1 cellular context compared by ENCODE assay signal in genomic region chr11:59753650-59754493, GRCh38.
TF ChIP-seq lines count a peak whose summit lies in the region.

No MANE protein-coding gene starts in this region.

TF ChIP-seq in HepG2, 621 proteins besides CTCF, POLR2A, EP300 and RAD21 (continued from another document and continues in another):
- TF ChIP-seq ZNF142 (CRISPR knock-in tag; IDR thresholded peaks at IDR 0.05), result peak; percentile 41; the same call in 1 of the 2 replicates
- 0 out of 2 replicates have a peak, but pooled peaks have one; percentile 35 for TF ChIP-seq SMAD3 (CRISPR knock-in tag; IDR thresholded peaks at IDR 0.05)
- TF ChIP-seq ZNF101 (CRISPR knock-in tag; IDR thresholded peaks at IDR 0.05; ENCODE audit: borderline replicate concordance, low read depth), result 0 out of 2 replicates have a peak, but pooled peaks have one; percentile 19
- peak; percentile 64; the same call in 1 of the 2 replicates for TF ChIP-seq KMT2A (CRISPR knock-in tag; IDR thresholded peaks at IDR 0.05)
- TF ChIP-seq IKZF5 (CRISPR knock-in tag; IDR thresholded peaks at IDR 0.05), result peak; percentile 30; the same call in 1 of the 2 replicates
- no peak; the same call in 1 of the 2 replicates for TF ChIP-seq PRDM15 (CRISPR knock-in tag; IDR thresholded peaks at IDR 0.05)
- no peak for TF ChIP-seq PRMT3 (CRISPR knock-in tag; IDR thresholded peaks at IDR 0.05; ENCODE audit: borderline replicate concordance, low read depth)
- TF ChIP-seq ZNF670 (CRISPR knock-in tag; IDR thresholded peaks at IDR 0.05; ENCODE audit: borderline replicate concordance), result 0 out of 2 replicates have a peak, but pooled peaks have one; percentile 14
- peak; percentile 37; the same call in 1 of the 2 replicates for TF ChIP-seq HNF4A (CRISPR knock-in tag; IDR thresholded peaks at IDR 0.05)
- peak; percentile 65; the same call in 1 of the 2 replicates for TF ChIP-seq ZBTB7B (CRISPR knock-in tag; IDR thresholded peaks at IDR 0.05)
- peak; percentile 49; the same call in 1 of the 2 replicates for TF ChIP-seq KMT2B (CRISPR knock-in tag; IDR thresholded peaks at IDR 0.05)
- peak; percentile 68; the same call in 1 of the 2 replicates for TF ChIP-seq NFKB2 (CRISPR knock-in tag; IDR thresholded peaks at IDR 0.05; ENCODE audit: borderline replicate concordance)
- TF ChIP-seq ARNT (IDR thresholded peaks at IDR 0.05), result no peak
- no peak for TF ChIP-seq GTF2F1 (IDR thresholded peaks at IDR 0.05; ENCODE audit: low read length)
- peak; percentile 92 for TF ChIP-seq KDM5B (CRISPR knock-in tag; IDR thresholded peaks at IDR 0.05; ENCODE audit: borderline replicate concordance)
- TF ChIP-seq REPIN1 (CRISPR knock-in tag; IDR thresholded peaks at IDR 0.05; ENCODE audit: borderline replicate concordance, low read depth), result 0 out of 2 replicates have a peak, but pooled peaks have one; percentile 28
- no peak; the same call in 1 of the 2 replicates for TF ChIP-seq ARID4A (CRISPR knock-in tag; IDR thresholded peaks at IDR 0.05; ENCODE audit: borderline replicate concordance)
- no peak for TF ChIP-seq RBM39 (IDR thresholded peaks at IDR 0.05; ENCODE audit: low read depth, low read length, poor library complexity, severe bottlenecking)
- TF ChIP-seq GABPB1 (CRISPR knock-in tag; IDR thresholded peaks at IDR 0.05), result peak; percentile 56; the same call in 1 of the 2 replicates
- peak; percentile 67 for TF ChIP-seq ZNF501 (CRISPR knock-in tag; IDR thresholded peaks at IDR 0.05)
- peak; percentile 42; the same call in 1 of the 2 replicates for TF ChIP-seq MED1 (CRISPR knock-in tag; IDR thresholded peaks at IDR 0.05)
- TF ChIP-seq ZNF784 (CRISPR knock-in tag; IDR thresholded peaks at IDR 0.05; ENCODE audit: borderline replicate concordance), result 0 out of 2 replicates have a peak, but pooled peaks have one; percentile 62
- no peak for TF ChIP-seq SOX6 (IDR thresholded peaks at IDR 0.05)
- peak; percentile 48 for TF ChIP-seq SOX6 (CRISPR knock-in tag; IDR thresholded peaks at IDR 0.05)
- TF ChIP-seq JUND (CRISPR knock-in tag; IDR thresholded peaks at IDR 0.05), result 0 out of 2 replicates have a peak, but pooled peaks have one; percentile 23
- TF ChIP-seq ZNF234 (CRISPR knock-in tag; conservative IDR thresholded peaks at IDR 0.05), result no peak
- TF ChIP-seq ZNF17 (CRISPR knock-in tag; IDR thresholded peaks at IDR 0.05), result no peak
- TF ChIP-seq MTF1 (CRISPR knock-in tag; IDR thresholded peaks at IDR 0.05), result no peak
- TF ChIP-seq HOXA3 (CRISPR knock-in tag; IDR thresholded peaks at IDR 0.05), result peak; percentile 74
- peak; percentile 71; the same call in 1 of the 2 replicates for TF ChIP-seq ZNF333 (CRISPR knock-in tag; IDR thresholded peaks at IDR 0.05; ENCODE audit: borderline replicate concordance)
- TF ChIP-seq ZSCAN25 (CRISPR knock-in tag; IDR thresholded peaks at IDR 0.05), result peak; percentile 62; the same call in 1 of the 2 replicates
- no peak for TF ChIP-seq TEAD2 (CRISPR knock-in tag; IDR thresholded peaks at IDR 0.05)
- 0 out of 2 replicates have a peak, but pooled peaks have one; percentile 30 for TF ChIP-seq ZBTB7A (CRISPR knock-in tag; IDR thresholded peaks at IDR 0.05)
- TF ChIP-seq ZNF691 (CRISPR knock-in tag; IDR thresholded peaks at IDR 0.05; ENCODE audit: borderline replicate concordance, low read depth), result no peak
- TF ChIP-seq HES4 (CRISPR knock-in tag; IDR thresholded peaks at IDR 0.05; ENCODE audit: borderline replicate concordance), result peak; percentile 53; the same call in 1 of the 2 replicates
- TF ChIP-seq IRF2 (CRISPR knock-in tag; IDR thresholded peaks at IDR 0.05), result peak; percentile 62; the same call in 1 of the 2 replicates
- TF ChIP-seq ZNF557 (CRISPR knock-in tag; IDR thresholded peaks at IDR 0.05), result no peak
- TF ChIP-seq ZFP36 (IDR thresholded peaks at IDR 0.05; ENCODE audit: borderline replicate concordance, low read depth, low read length, partially characterized antibody), result no peak
- TF ChIP-seq HIVEP1 (CRISPR knock-in tag; IDR thresholded peaks at IDR 0.05), result 0 out of 2 replicates have a peak, but pooled peaks have one; percentile 47
- TF ChIP-seq PATZ1 (CRISPR knock-in tag; IDR thresholded peaks at IDR 0.05), result 0 out of 2 replicates have a peak, but pooled peaks have one; percentile 21
- no peak for TF ChIP-seq ZNF652 (CRISPR knock-in tag; IDR thresholded peaks at IDR 0.05; ENCODE audit: borderline replicate concordance, low read depth)
- TF ChIP-seq SMC3 (IDR thresholded peaks at IDR 0.05; ENCODE audit: low read length), result peak; percentile 76
- 0 out of 2 replicates have a peak, but pooled peaks have one; percentile 28 for TF ChIP-seq ZNF224 (CRISPR knock-in tag; IDR thresholded peaks at IDR 0.05)
